ENCODE assay signal across 18 cellular contexts in the genomic region with DNA sequence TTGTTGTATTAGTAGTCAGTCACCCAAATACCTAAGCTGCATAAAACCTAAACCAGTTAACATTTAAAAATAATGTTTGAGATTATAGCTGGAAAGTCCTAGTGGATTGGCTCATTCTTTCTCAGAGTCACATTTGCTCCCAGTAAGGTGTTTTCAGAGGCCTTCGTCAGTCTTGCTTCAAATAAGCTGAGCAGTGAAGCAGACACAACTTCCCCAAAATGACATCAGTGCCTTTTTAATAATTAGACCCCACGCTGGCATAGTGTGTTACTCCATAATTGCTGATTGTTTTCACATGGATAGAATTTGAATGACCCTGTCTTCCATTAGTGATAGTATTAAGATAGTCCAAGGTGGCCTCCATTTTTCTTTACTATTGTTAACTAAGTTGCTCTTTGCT.
"Had no signal": no experiment of that assay in that cellular context is flagged by ENCODE, and none has a peak within 500 bp of the region (broad histone marks: within the 10 kb centered on the region; RNA-seq: fewer than 3 reads in every experiment).

No MANE protein-coding gene starts in this region.

- H3K27me3 ChIP-seq: ascending aorta, breast epithelium, esophagus squamous epithelium, left lung, neutrophil had no signal

- DNase-seq: activated CD4-positive, CD25-positive, alpha-beta regulatory T cell treated with anti-CD3 and anti-CD28 coated beads, Interleukin-2, amount 50 U/mL, for 72 hours; activated naive CD4-positive, alpha-beta T cell treated with anti-CD3 and anti-CD28 coated beads, Interleukin-2, amount 10 ng/mL, durations not matched to agents 7 days and 5 days; cerebellar nuclear complex; effector CD8-positive, alpha-beta T cell; esophagus squamous epithelium; hypothalamus; kidney; left lung; mammary epithelial cell; mucosa of descending colon; naive thymus-derived CD8-positive, alpha-beta T cell; stimulated activated CD4-positive, alpha-beta T cell treated with anti-CD3 and anti-CD28 coated beads, Interleukin-12 subunit alpha, Interleukin-12 subunit beta, amount 100 ng/mL, for 4 hours; stimulated activated CD4-positive, alpha-beta T cell treated with anti-CD3 and anti-CD28 coated beads, Interleukin-2, amount 100 ng/mL, for 24 hours had no signal

- H3K36me3 ChIP-seq: ascending aorta, breast epithelium, esophagus squamous epithelium, left lung, neutrophil had no signal

- ATAC-seq: left lung; mucosa of descending colon; naive thymus-derived CD8-positive, alpha-beta T cell had no signal

- H3K9ac ChIP-seq: parathyroid adenoma had no signal

- H3K4me1 ChIP-seq: breast epithelium, esophagus squamous epithelium, left lung, parathyroid adenoma had no signal

- H3K79me2 ChIP-seq: parathyroid adenoma had no signal

- H3K4me3 ChIP-seq: ascending aorta, breast epithelium, esophagus squamous epithelium, left lung, mucosa of descending colon had no signal

- FAIRE-seq: endothelial cell of umbilical vein, kidney had no signal

- H2AFZ ChIP-seq: parathyroid adenoma had no signal

- H3K27ac ChIP-seq: ascending aorta, breast epithelium, esophagus squamous epithelium, left lung, neutrophil, parathyroid adenoma had no signal

- H3K9me3 ChIP-seq: ascending aorta, breast epithelium, esophagus squamous epithelium, left lung, mucosa of descending colon, neutrophil had no signal
